15 cellular contexts compared by ENCODE assay signal in the genomic region with DNA sequence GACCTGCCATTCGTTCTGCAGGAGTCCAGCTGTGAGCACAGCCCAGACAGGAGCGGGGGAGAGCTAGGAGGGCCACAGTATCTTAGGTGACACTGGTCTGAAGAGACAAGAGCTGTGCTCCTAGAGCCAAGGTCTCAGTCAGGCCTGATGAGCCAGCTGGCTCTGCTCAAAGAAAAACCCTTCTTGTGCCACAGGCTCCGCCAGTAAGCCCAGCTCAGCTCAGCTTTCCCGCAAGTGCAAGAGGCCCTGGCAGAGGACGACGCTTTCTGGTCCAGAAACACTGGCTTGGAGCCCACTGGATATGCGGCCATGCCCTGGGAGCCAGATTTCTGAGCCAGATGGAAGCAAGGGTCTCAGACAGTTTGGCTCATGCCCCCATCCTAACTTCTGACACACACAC. TPM values are rescaled to one million over a fixed set of nuclear protein-coding genes. Genes with fewer than 3 reads are reported as not detected.
DNase-seq lines count a peak whose midpoint lies in the region; ATAC-seq and TF ChIP-seq lines count a peak whose summit lies in the region.
"Had no signal": no experiment of that assay in that cellular context is flagged by ENCODE, and none has a peak within 500 bp of the region (broad histone marks: within the 10 kb centered on the region; RNA-seq: fewer than 3 reads in every experiment).

No MANE protein-coding gene starts in this region.

- no peak overlapping the region for H2AFZ ChIP-seq in mesenchymal stem cell (ENCODE audit: low read depth, low read length)

- H3K9me3 Mint-ChIP-seq in WTC11 = no peaks in the 10 kb centered on the region
- H3K9me3 Mint-ChIP-seq: activated T-cell treated with anti-CD3 and anti-CD28 coated beads, Interleukin-2, amount 50 U/mL, for 4 hours; memory B cell had no signal

- H3K9ac ChIP-seq in mesenchymal stem cell (ENCODE audit: low read length) = peak overlapping the region; percentile 18
- H3K9ac ChIP-seq: KMS-11 had no signal

- H3K4me2 ChIP-seq in mesenchymal stem cell (ENCODE audit: low read length, poor library complexity, severe bottlenecking) = no peak overlapping the region
- H3K4me2 ChIP-seq: KMS-11 had no signal

- H3K36me3 Mint-ChIP-seq in WTC11 = no peaks in the 10 kb centered on the region

- peaks cover 1% of the 10 kb centered on the region for H3K4me1 ChIP-seq in mesenchymal stem cell (ENCODE audit: control insufficient read depth, insufficient read depth, low read depth, low read length)
- no peaks in the 10 kb centered on the region for H3K4me1 ChIP-seq in aorta (ENCODE audit: control insufficient read depth in 1 of 2, insufficient read depth in 2 of 2, low read length in 2 of 2)

- no peak overlapping the region for H2BK15ac ChIP-seq in mesenchymal stem cell (ENCODE audit: low read depth, poor library complexity, severe bottlenecking)

- no peak overlapping the region for H3K4me3 Mint-ChIP-seq in WTC11
- H3K4me3 Mint-ChIP-seq: activated T-cell treated with anti-CD3 and anti-CD28 coated beads, Interleukin-2, amount 50 U/mL, for 4 hours; memory B cell had no signal

- H3K27ac ChIP-seq in mesenchymal stem cell (ENCODE audit: low read length, poor library complexity, severe bottlenecking) = no peak overlapping the region
- peak overlapping the region in 1 of 2 donors; percentile 23 for H3K27ac ChIP-seq in aorta (ENCODE audit: low read depth in 1 of 2, low read length in 2 of 2)
- H3K27ac ChIP-seq: KMS-11 had no signal

- no peaks in the 10 kb centered on the region for H3K9me3 ChIP-seq in mesenchymal stem cell (ENCODE audit: control insufficient read depth, low read length)
- no peaks in the 10 kb centered on the region for H3K9me3 ChIP-seq in aorta (ENCODE audit: control insufficient read depth, low read length)
- H3K9me3 ChIP-seq: tibial nerve had no signal

- no peaks in the 10 kb centered on the region for H3K27me3 ChIP-seq in mesenchymal stem cell (ENCODE audit: control insufficient read depth in 1 of 2, insufficient read depth in 1 of 2, low read length in 2 of 2)
- H3K27me3 ChIP-seq in aorta (ENCODE audit: control insufficient read depth in 1 of 2, insufficient read depth in 2 of 2, low read length in 1 of 2) = no peaks in the 10 kb centered on the region
- H3K27me3 ChIP-seq: tibial nerve had no signal

- H2BK5ac ChIP-seq in mesenchymal stem cell (ENCODE audit: low read depth, low read length, poor library complexity, severe bottlenecking) = no peak overlapping the region

- H3K27ac Mint-ChIP-seq in WTC11 = no peak overlapping the region
- H3K27ac Mint-ChIP-seq: memory B cell had no signal

- no peak overlapping the region for H3K14ac ChIP-seq in mesenchymal stem cell (ENCODE audit: low read length in 2 of 2)

- H2BK120ac ChIP-seq in mesenchymal stem cell (ENCODE audit: low read depth, low read length) = no peak overlapping the region

- no peak overlapping the region for H2BK12ac ChIP-seq in mesenchymal stem cell (ENCODE audit: low read length in 2 of 2)

- TF ChIP-seq CTCF in fibroblast of the aortic adventitia (IDR thresholded peaks at IDR 0.05; ENCODE audit: insufficient read depth, low read length) (no peak), WTC11 (IDR thresholded peaks at IDR 0.05) (no peak)

- H3K18ac ChIP-seq in mesenchymal stem cell (ENCODE audit: low read depth in 1 of 2, low read length in 2 of 2) = no peak overlapping the region

- no peaks in the 10 kb centered on the region for H3K27me3 Mint-ChIP-seq in WTC11 (ENCODE audit: low read depth)
- H3K27me3 Mint-ChIP-seq: memory B cell had no signal

- intact Hi-C loops in aorta (cut with DNase I) = loop anchor here (1.0 to 5.0 kb wide), 3 partner anchors 71 to 210 kb away; a partner anchor contains a TSS

- H3K4me3 ChIP-seq in fibroblast of the aortic adventitia (ENCODE audit: low read depth, low read length) = no peak overlapping the region
- no peak overlapping the region for H3K4me3 ChIP-seq in mesenchymal stem cell (ENCODE audit: insufficient read depth in 1 of 2, low read depth in 1 of 2, low read length in 2 of 2)
- no peak overlapping the region for H3K4me3 ChIP-seq in aorta (ENCODE audit: low read length in 2 of 2)
- H3K4me3 ChIP-seq: tibial nerve had no signal

- no peak overlapping the region for H2AK5ac ChIP-seq in mesenchymal stem cell (ENCODE audit: low read length, severe bottlenecking)

- 77% methylated on average over 7 of the region's 7 CpGs for WGBS in mesenchymal stem cell
- 1 to 8% methylated on average over 7 of the region's 7 CpGs for WGBS in aorta, 2 donors

- H4K8ac ChIP-seq in mesenchymal stem cell (ENCODE audit: low read length) = no peak overlapping the region

- peaks cover 8% of the 10 kb centered on the region for H3K79me1 ChIP-seq in mesenchymal stem cell (replicated peaks; ENCODE audit: low read length, poor library complexity, severe bottlenecking)

- H3K4ac ChIP-seq in mesenchymal stem cell (ENCODE audit: low read depth in 1 of 2, low read length in 2 of 2) = no peak overlapping the region

- DNase-seq in SHP77 (lab: John Stamatoyannopoulos, UW) = peak; percentile 30 to 71
- no peak for DNase-seq in SHP77 treated with DMSO at 0.1 percent for 48 hours (lab: John Stamatoyannopoulos, UW)
- DNase-seq in fibroblast of the aortic adventitia (ENCODE audit: low read depth) = peak; percentile 79
- no peak for DNase-seq in mesenchymal stem cell
- peak; percentile 85 to 87 for DNase-seq in aorta
- no peak for DNase-seq in stimulated activated CD4-positive, alpha-beta T cell treated with anti-CD3 and anti-CD28 coated beads, Interleukin-12 subunit alpha, Interleukin-12 subunit beta, amount 100 ng/mL, for 4 hours
- no peak for DNase-seq in WTC11 (ENCODE audit: low spot score)
- DNase-seq in occipital lobe (lab: John Stamatoyannopoulos, UW) = no peak
- DNase-seq: activated T-cell treated with anti-CD3 and anti-CD28 coated beads, Interleukin-2, amount 50 U/mL, for 4 hours; effector CD4-positive, alpha-beta T cell; NCI-H774; T-helper 2 cell had no signal

- peaks cover 13% of the 10 kb centered on the region for H3K4me1 Mint-ChIP-seq in WTC11

- ATAC-seq in aorta (ENCODE audit: low FRiP score) = peak; percentile 53
- no peak for ATAC-seq in WTC11
- ATAC-seq: activated T-cell treated with anti-CD3 and anti-CD28 coated beads, Interleukin-2, amount 50 U/mL, for 4 hours had no signal

- CTCF ChIA-PET in WTC11 (lab: Charles Lee) = interaction anchor here (0.7 to 6.5 kb wide), 17 partner anchors 9 to 212 kb away, joined by 3 to 108 read pairs (median 7); a partner anchor contains a TSS

- H3K36me3 ChIP-seq in mesenchymal stem cell (ENCODE audit: control insufficient read depth in 1 of 2, insufficient read depth in 2 of 2, low read depth in 1 of 2, low read length in 2 of 2) (peaks cover 0 to 11% of the 10 kb centered on the region in 2 experiments), aorta (ENCODE audit: control insufficient read depth in 1 of 2, insufficient read depth in 2 of 2, low read length in 1 of 2) (no peaks in the 10 kb centered on the region)

- no peak overlapping the region for H3K23ac ChIP-seq in mesenchymal stem cell (ENCODE audit: low read length in 2 of 2)

- H4K91ac ChIP-seq in mesenchymal stem cell (ENCODE audit: low read length) = no peak overlapping the region

- POLR2A ChIA-PET in WTC11 (lab: Charles Lee) = no interaction called here

TF ChIP-seq in WTC11, 78 proteins besides CTCF, POLR2A, EP300 and RAD21 (continues in another document):
- TF ChIP-seq NFYB (CRISPR knock-in tag; conservative IDR thresholded peaks at IDR 0.05; ENCODE audit: low read depth) (no peak), ZNF416 (CRISPR knock-in tag; IDR thresholded peaks at IDR 0.05) (no peak), ZBTB21 (CRISPR knock-in tag; IDR thresholded peaks at IDR 0.05; ENCODE audit: borderline replicate concordance) (no peak), TP53 (CRISPR knock-in tag; IDR thresholded peaks at IDR 0.05) (no peak), SMAD3 (CRISPR knock-in tag; IDR thresholded peaks at IDR 0.05; ENCODE audit: borderline replicate concordance) (no peak), ZNF121 (CRISPR knock-in tag; IDR thresholded peaks at IDR 0.05) (no peak)
- TF ChIP-seq, protein P1, sequence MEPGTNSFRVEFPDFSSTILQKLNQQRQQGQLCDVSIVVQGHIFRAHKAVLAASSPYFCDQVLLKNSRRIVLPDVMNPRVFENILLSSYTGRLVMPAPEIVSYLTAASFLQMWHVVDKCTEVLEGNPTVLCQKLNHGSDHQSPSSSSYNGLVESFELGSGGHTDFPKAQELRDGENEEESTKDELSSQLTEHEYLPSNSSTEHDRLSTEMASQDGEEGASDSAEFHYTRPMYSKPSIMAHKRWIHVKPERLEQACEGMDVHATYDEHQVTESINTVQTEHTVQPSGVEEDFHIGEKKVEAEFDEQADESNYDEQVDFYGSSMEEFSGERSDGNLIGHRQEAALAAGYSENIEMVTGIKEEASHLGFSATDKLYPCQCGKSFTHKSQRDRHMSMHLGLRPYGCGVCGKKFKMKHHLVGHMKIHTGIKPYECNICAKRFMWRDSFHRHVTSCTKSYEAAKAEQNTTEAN (CRISPR knock-in tag; IDR thresholded peaks at IDR 0.05) = no peak
- TF ChIP-seq, protein P2, sequence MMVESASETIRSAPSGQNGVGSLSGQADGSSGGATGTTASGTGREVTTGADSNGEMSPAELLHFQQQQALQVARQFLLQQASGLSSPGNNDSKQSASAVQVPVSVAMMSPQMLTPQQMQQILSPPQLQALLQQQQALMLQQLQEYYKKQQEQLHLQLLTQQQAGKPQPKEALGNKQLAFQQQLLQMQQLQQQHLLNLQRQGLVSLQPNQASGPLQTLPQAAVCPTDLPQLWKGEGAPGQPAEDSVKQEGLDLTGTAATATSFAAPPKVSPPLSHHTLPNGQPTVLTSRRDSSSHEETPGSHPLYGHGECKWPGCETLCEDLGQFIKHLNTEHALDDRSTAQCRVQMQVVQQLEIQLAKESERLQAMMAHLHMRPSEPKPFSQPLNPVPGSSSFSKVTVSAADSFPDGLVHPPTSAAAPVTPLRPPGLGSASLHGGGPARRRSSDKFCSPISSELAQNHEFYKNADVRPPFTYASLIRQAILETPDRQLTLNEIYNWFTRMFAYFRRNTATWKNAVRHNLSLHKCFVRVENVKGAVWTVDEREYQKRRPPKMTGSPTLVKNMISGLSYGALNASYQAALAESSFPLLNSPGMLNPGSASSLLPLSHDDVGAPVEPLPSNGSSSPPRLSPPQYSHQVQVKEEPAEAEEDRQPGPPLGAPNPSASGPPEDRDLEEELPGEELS (CRISPR knock-in tag; IDR thresholded peaks at IDR 0.05) = no peak
- TF ChIP-seq, protein P3, sequence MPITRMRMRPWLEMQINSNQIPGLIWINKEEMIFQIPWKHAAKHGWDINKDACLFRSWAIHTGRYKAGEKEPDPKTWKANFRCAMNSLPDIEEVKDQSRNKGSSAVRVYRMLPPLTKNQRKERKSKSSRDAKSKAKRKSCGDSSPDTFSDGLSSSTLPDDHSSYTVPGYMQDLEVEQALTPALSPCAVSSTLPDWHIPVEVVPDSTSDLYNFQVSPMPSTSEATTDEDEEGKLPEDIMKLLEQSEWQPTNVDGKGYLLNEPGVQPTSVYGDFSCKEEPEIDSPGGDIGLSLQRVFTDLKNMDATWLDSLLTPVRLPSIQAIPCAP (CRISPR knock-in tag; IDR thresholded peaks at IDR 0.05) = no peak

RNA-seq across cellular contexts. Expression of a gene that starts 23.9 kb away (rescaled TPM):
- total RNA-seq in fibroblast of the aortic adventitia (ENCODE audit: low replicate concordance) (9.0 and 28.4 TPM in 2 replicates), aorta (10 to 100 TPM; 15.3 to 17.7 TPM), WTC11 (2021) (51.9 to 54.6 TPM (median 53.1 TPM) in 3 replicates), occipital lobe (15.3 TPM)
- 19.1 TPM for polyA plus RNA-seq in mesenchymal stem cell (2013, experiment 1 of 2)
- polyA plus RNA-seq in mesenchymal stem cell (2013, experiment 2 of 2) = 20.6 TPM
- 10 to 100 TPM in 1 of 2 donors, 1 to 10 TPM in 1; 4.5 to 23.8 TPM for polyA plus RNA-seq in aorta

Comparison
In these comparisons a context has a peak if more than half of its experiments do, and no peak if none do; other contexts are left out.
1. DNase-seq: peak in SHP77 (2 of 2), fibroblast of the aortic adventitia (single experiment) and aorta (2 of 2); none in SHP77 treated with DMSO at 0.1 percent for 48 hours (single experiment), mesenchymal stem cell (single experiment), stimulated activated CD4-positive, alpha-beta T cell treated with anti-CD3 and anti-CD28 coated beads, Interleukin-12 subunit alpha, Interleukin-12 subunit beta, amount 100 ng/mL, for 4 hours (single experiment), WTC11 (single experiment) and occipital lobe (single experiment).